ENCODE assay signal across 10 cellular contexts in the genomic region with DNA sequence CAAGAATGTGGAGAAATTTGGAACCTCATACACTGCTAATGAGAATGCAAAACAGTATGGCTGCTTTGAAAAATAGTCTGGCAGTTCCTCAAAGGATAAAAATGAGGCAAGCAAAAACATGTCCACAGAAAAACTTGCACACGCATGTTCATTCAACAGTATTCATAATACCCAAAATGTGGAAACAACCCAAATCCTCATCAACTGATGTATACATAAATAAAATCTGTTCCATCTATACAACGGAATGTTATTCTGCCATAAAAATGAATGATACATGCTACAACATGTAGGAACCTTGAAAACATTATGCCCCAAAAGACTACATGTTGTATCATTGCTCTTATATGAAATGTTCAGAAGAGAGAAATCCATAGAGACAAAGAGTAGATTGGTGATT.
"Had no signal": no experiment of that assay in that cellular context is flagged by ENCODE, and none has a peak within 500 bp of the region (broad histone marks: within the 10 kb centered on the region; RNA-seq: fewer than 3 reads in every experiment).

No MANE protein-coding gene starts in this region.

- H3K27ac ChIP-seq: GM23248, HL-60 had no signal

- H3K4me3 ChIP-seq: GM23248, HAP-1, K562 had no signal

- H3K36me3 ChIP-seq: HAP-1 had no signal

- H2AFZ ChIP-seq: GM23248 had no signal

- FAIRE-seq: K562 had no signal

- ATAC-seq: HCT116, K562 had no signal

- H3K4me1 ChIP-seq: HAP-1 had no signal

- H3K9ac ChIP-seq: GM23248 had no signal

- DNase-seq: GM23248, GOT3, H7, HFFc6, IMR-90, KG1 had no signal
